1 cellular context compared by ENCODE assay signal in genomic region chr9:93015190-93015589, GRCh38. TPM values are rescaled to one million over a fixed set of nuclear protein-coding genes. Genes with fewer than 3 reads are reported as not detected.
"Had no signal": no experiment of that assay in that cellular context is flagged by ENCODE, and none has a peak within 500 bp of the region (broad histone marks: within the 10 kb centered on the region; RNA-seq: fewer than 3 reads in every experiment).

No MANE protein-coding gene starts in this region.

RNA-seq across cellular contexts. Expression of gene SUSD3, which starts 43.3 kb away (rescaled TPM):
- total RNA-seq: lung microvascular endothelial cell had no signal
